In genomic region chr1:7594002-7594713, GRCh38 we compare ENCODE assay signal across 1 cellular context.
TF ChIP-seq lines count a peak whose summit lies in the region.

No MANE protein-coding gene starts in this region.

TF ChIP-seq in SK-N-SH treated with all-trans-retinoic acid at 6 μM for 48 hours, 23 proteins besides CTCF, POLR2A, EP300 and RAD21 (continued from another document):
- TF ChIP-seq TSHZ2 (CRISPR knock-in tag; IDR thresholded peaks at IDR 0.05) (no peak), ZC3H10 (CRISPR knock-in tag; IDR thresholded peaks at IDR 0.05) (no peak), ZNF70 (CRISPR knock-in tag; IDR thresholded peaks at IDR 0.05) (no peak), ARNTL (CRISPR knock-in tag; IDR thresholded peaks at IDR 0.05; ENCODE audit: borderline replicate concordance, low read depth) (no peak), PATZ1 (CRISPR knock-in tag; IDR thresholded peaks at IDR 0.05; ENCODE audit: borderline replicate concordance) (no peak), GLIS3 (CRISPR knock-in tag; IDR thresholded peaks at IDR 0.05) (no peak), CSDC2 (CRISPR knock-in tag; IDR thresholded peaks at IDR 0.05) (no peak), ISL1 (CRISPR knock-in tag; IDR thresholded peaks at IDR 0.05) (no peak), BACH2 (CRISPR knock-in tag; IDR thresholded peaks at IDR 0.05; ENCODE audit: borderline replicate concordance) (no peak), RARB (CRISPR knock-in tag; IDR thresholded peaks at IDR 0.05) (no peak), SNAI2 (CRISPR knock-in tag; IDR thresholded peaks at IDR 0.05) (no peak), OSR1 (CRISPR knock-in tag; IDR thresholded peaks at IDR 0.05) (no peak), POU6F1 (CRISPR knock-in tag; IDR thresholded peaks at IDR 0.05; ENCODE audit: borderline replicate concordance, low read depth) (no peak), ZNF8 (CRISPR knock-in tag; IDR thresholded peaks at IDR 0.05) (no peak), ZFP3 (CRISPR knock-in tag; IDR thresholded peaks at IDR 0.05) (no peak)
